Comparison of ENCODE assay signal across 22 cellular contexts in genomic region chr3:45954306-45954705, GRCh38. TPM values are rescaled to one million over a fixed set of nuclear protein-coding genes. Genes with fewer than 3 reads are reported as not detected.
"Had no signal": no experiment of that assay in that cellular context is flagged by ENCODE, and none has a peak within 500 bp of the region (broad histone marks: within the 10 kb centered on the region; RNA-seq: fewer than 3 reads in every experiment).

No MANE protein-coding gene starts in this region.

- DNase-seq: cortex of kidney; dorsolateral prefrontal cortex; effector CD8-positive, alpha-beta T cell; hippocampal formation; mesendoderm; nephron progenitor cell; psoas muscle; retina; spleen; stimulated activated CD4-positive, alpha-beta T cell treated with anti-CD3 and anti-CD28 coated beads, Interleukin-2, amount 100 ng/mL, for 24 hours; stimulated activated naive CD4-positive, alpha-beta T cell treated with Interleukin-2 at 50 U/mL for 16 hours; upper lobe of left lung had no signal

- ATAC-seq: esophagus mucosa; heart left ventricle; naive thymus-derived CD4-positive, alpha-beta T cell; psoas muscle; sciatic nerve had no signal

- H3K27ac Mint-ChIP-seq: naive thymus-derived CD4-positive, alpha-beta T cell; nephron progenitor cell had no signal

- H3K4me1 Mint-ChIP-seq: nephron progenitor cell had no signal

- H3K27me3 Mint-ChIP-seq: naive thymus-derived CD4-positive, alpha-beta T cell had no signal

- H3K4me3 Mint-ChIP-seq: naive thymus-derived CD4-positive, alpha-beta T cell; nephron progenitor cell had no signal

- H3K9me3 Mint-ChIP-seq: naive thymus-derived CD4-positive, alpha-beta T cell; nephron progenitor cell had no signal

RNA-seq across cellular contexts. Expression of gene CXCR6, which starts 11.0 kb away (rescaled TPM):
- total RNA-seq: fibroblast of lung, frontal cortex, glomerular endothelial cell, kidney epithelial cell, lung microvascular endothelial cell, skeletal muscle tissue had no signal
